ENCODE assay signal across 9 cellular contexts in genomic region chr10:62050627-62050924, GRCh38.
DNase-seq lines count a peak whose midpoint lies in the region; ATAC-seq and TF ChIP-seq lines count a peak whose summit lies in the region.
"Had no signal": no experiment of that assay in that cellular context is flagged by ENCODE, and none has a peak within 500 bp of the region (broad histone marks: within the 10 kb centered on the region; RNA-seq: fewer than 3 reads in every experiment).

No MANE protein-coding gene starts in this region.

- H3K27ac ChIP-seq in mammary epithelial cell (ENCODE audit: insufficient read depth, low read depth, low read length) (peak overlapping the region; percentile 94), mucosa of rectum (ENCODE audit: low read depth in 2 of 2, low read length in 2 of 2) (peak overlapping the region; percentile 85 to 90), upper lobe of right lung (peak overlapping the region; percentile 93)

- dilution Hi-C loops in mammary epithelial cell (cut with HindIII; ENCODE audit: low sequenced_read_pairs), result no loop called here

- no peaks in the 10 kb centered on the region for H3K27me3 Mint-ChIP-seq in activated naive CD4-positive, alpha-beta T cell treated with anti-CD3 and anti-CD28 coated beads, Interleukin-2, amount 50 U/mL, for 24 hours

- intact Hi-C loops in mammary epithelial cell (cut with micrococcal nuclease) (no loop called here), upper lobe of right lung (cut with DNase I) (no loop called here)

- no peaks in the 10 kb centered on the region for H3K27me3 ChIP-seq in mammary epithelial cell (ENCODE audit: insufficient read depth, low read length)
- no peaks in the 10 kb centered on the region for H3K27me3 ChIP-seq in mucosa of rectum (ENCODE audit: control insufficient read depth in 2 of 2, insufficient read depth in 2 of 2, low read length in 2 of 2)
- H3K27me3 ChIP-seq in upper lobe of right lung, result no peaks in the 10 kb centered on the region

- ATAC-seq in upper lobe of right lung (no peak), GM21515 (IDR thresholded peaks at IDR 0.05; ENCODE audit: unreplicated experiment) (no peak), HG03159 (IDR thresholded peaks at IDR 0.05; ENCODE audit: unreplicated experiment) (no peak)

- peak overlapping the region; percentile 82 for H3K4me2 ChIP-seq in mammary epithelial cell (ENCODE audit: insufficient read depth, low read depth, low read length)

- peak overlapping the region; percentile 94 for H3K4me3 Mint-ChIP-seq in activated naive CD4-positive, alpha-beta T cell treated with anti-CD3 and anti-CD28 coated beads, Interleukin-2, amount 50 U/mL, for 24 hours
- H3K4me3 Mint-ChIP-seq: H9 had no signal

- H3K9me3 ChIP-seq in mammary epithelial cell (replicated peaks; ENCODE audit: insufficient read depth, low read length) (no peaks in the 10 kb centered on the region), mucosa of rectum (ENCODE audit: control insufficient read depth in 2 of 2, low read length in 2 of 2) (no peaks in the 10 kb centered on the region), upper lobe of right lung (no peaks in the 10 kb centered on the region)

- H3K36me3 ChIP-seq in mammary epithelial cell (ENCODE audit: insufficient read depth, low read length), result peaks cover 3% of the 10 kb centered on the region
- H3K36me3 ChIP-seq in mucosa of rectum (ENCODE audit: control insufficient read depth in 2 of 2, insufficient read depth in 2 of 2, low read length in 2 of 2), result peaks cover 13 to 16% of the 10 kb centered on the region in 2 donors
- H3K36me3 ChIP-seq in upper lobe of right lung, result peaks cover 21% of the 10 kb centered on the region

- H3K9ac ChIP-seq in mammary epithelial cell (ENCODE audit: insufficient read depth, low read length), result peak overlapping the region; percentile 88
- H3K9ac ChIP-seq in mucosa of rectum (ENCODE audit: low read depth in 1 of 2, low read length in 2 of 2), result peak overlapping the region; percentile 64 to 91

- TF ChIP-seq CTCF in mammary epithelial cell (conservative IDR thresholded peaks at IDR 0.05 in 1 of 2, IDR thresholded peaks at IDR 0.05 in 1 of 2; ENCODE audit: extremely low read depth in 1 of 2, insufficient read depth in 1 of 2, low read depth in 1 of 2, low read length in 2 of 2) (no peak), upper lobe of right lung (IDR thresholded peaks at IDR 0.05) (no peak)

- H3K27ac Mint-ChIP-seq in activated naive CD4-positive, alpha-beta T cell treated with anti-CD3 and anti-CD28 coated beads, Interleukin-2, amount 50 U/mL, for 24 hours, result peak overlapping the region; percentile 100
- H3K27ac Mint-ChIP-seq: H9 had no signal

- peak overlapping the region; percentile 46 for H2AFZ ChIP-seq in mammary epithelial cell (ENCODE audit: low read depth, low read length)

- peak overlapping the region; percentile 46 to 53 (median 47) for H3K4me3 ChIP-seq in mammary epithelial cell (replicated peaks in 1 of 3; ENCODE audit: insufficient read depth in 1 of 3, low read depth in 2 of 3, low read length in 3 of 3)
- H3K4me3 ChIP-seq in mucosa of rectum (ENCODE audit: low read length in 2 of 2), result peak overlapping the region; percentile 61 to 81
- H3K4me3 ChIP-seq in upper lobe of right lung, result peak overlapping the region; percentile 58

- 5% methylated on average over 3 of the region's 4 CpGs for WGBS in mammary epithelial cell (ENCODE audit: low coverage, missing lambda C conversion rate)

- H3K79me2 ChIP-seq in mammary epithelial cell (ENCODE audit: insufficient read depth, low read length), result peaks cover 7% of the 10 kb centered on the region

- TSS peak; percentile 93 for BruUV-seq in mammary epithelial cell (replicated peaks; lab: Mats Ljungman, UMichigan)

- H3K36me3 Mint-ChIP-seq in activated naive CD4-positive, alpha-beta T cell treated with anti-CD3 and anti-CD28 coated beads, Interleukin-2, amount 50 U/mL, for 24 hours, result peaks cover 60% of the 10 kb centered on the region

- no peak for DNase-seq in activated naive CD4-positive, alpha-beta T cell treated with Interleukin-2 at 50 U/mL for 16 hours
- DNase-seq in mammary epithelial cell, result no peak
- no peak for DNase-seq in upper lobe of right lung
- DNase-seq in LoVo (ENCODE audit: low spot score), result no peak
- DNase-seq: H9 had no signal

- H3K9me3 Mint-ChIP-seq in activated naive CD4-positive, alpha-beta T cell treated with anti-CD3 and anti-CD28 coated beads, Interleukin-2, amount 50 U/mL, for 24 hours, result peaks cover 7% of the 10 kb centered on the region
- H3K9me3 Mint-ChIP-seq: H9 had no signal

- H4K20me1 ChIP-seq in mammary epithelial cell (ENCODE audit: insufficient read depth, low read length), result no peaks in the 10 kb centered on the region

- CTCF ChIA-PET in mammary epithelial cell (lab: Charles Lee; ENCODE audit: low non-redundant PET), result no interaction called here

- H3K4me1 Mint-ChIP-seq in activated naive CD4-positive, alpha-beta T cell treated with anti-CD3 and anti-CD28 coated beads, Interleukin-2, amount 50 U/mL, for 24 hours, result peaks cover 90% of the 10 kb centered on the region

- in situ Hi-C loops in mammary epithelial cell (cut with MboI; ENCODE audit: low sequenced_read_pairs in 2 of 2), result loop anchor here in 1 of 2 donors (5.0 kb wide), 1 partner anchor 192 kb away; no protein-coding TSS in a partner anchor

- H3K4me1 ChIP-seq in mammary epithelial cell (ENCODE audit: insufficient read depth, low read length) (peaks cover 42% of the 10 kb centered on the region), mucosa of rectum (ENCODE audit: control insufficient read depth in 2 of 2, insufficient read depth in 2 of 2, low read length in 2 of 2) (peaks cover 36 to 44% of the 10 kb centered on the region in 2 donors), upper lobe of right lung (peaks cover 61% of the 10 kb centered on the region)
